7 cellular contexts compared by ENCODE assay signal in the genomic region with DNA sequence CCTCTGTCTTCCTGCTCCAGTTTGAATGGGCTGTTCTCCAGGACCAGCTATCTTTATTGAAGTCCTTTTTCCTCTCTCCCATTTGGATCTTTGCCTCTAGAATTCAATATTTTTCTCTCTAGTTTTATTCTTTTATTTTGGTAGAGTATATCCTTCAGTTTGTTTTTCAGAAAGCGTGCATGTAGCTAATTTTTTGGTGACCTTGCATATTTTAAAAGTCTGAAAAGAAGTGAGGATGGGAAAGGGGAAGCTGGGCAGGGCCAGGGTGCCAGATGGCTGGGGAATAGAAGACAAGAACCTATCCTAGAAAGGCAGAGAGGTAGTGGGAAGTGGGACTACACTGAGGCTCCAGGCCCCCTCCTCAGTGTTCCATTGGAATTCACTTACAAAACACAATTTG.
"Had no signal": no experiment of that assay in that cellular context is flagged by ENCODE, and none has a peak within 500 bp of the region (broad histone marks: within the 10 kb centered on the region; RNA-seq: fewer than 3 reads in every experiment).

No MANE protein-coding gene starts in this region.

- H3K27ac ChIP-seq: GM23248 had no signal

- H3K9ac ChIP-seq: GM23248 had no signal

- H3K27ac Mint-ChIP-seq: H9 had no signal

- H3K4me3 Mint-ChIP-seq: H9 had no signal

- FAIRE-seq: H1, H54, HTR-8/SVneo had no signal

- H2AFZ ChIP-seq: GM23248 had no signal

- H3K4me3 ChIP-seq: GM23248 had no signal

- DNase-seq: GM23248, H9, HCEC 1CT, KBM-7 had no signal
